Comparison of ENCODE assay signal across 28 cellular contexts in genomic region chrX:109534933-109535332, GRCh38. TPM values are rescaled to one million over a fixed set of nuclear protein-coding genes. Genes with fewer than 3 reads are reported as not detected.
"Had no signal": no experiment of that assay in that cellular context is flagged by ENCODE, and none has a peak within 500 bp of the region (broad histone marks: within the 10 kb centered on the region; RNA-seq: fewer than 3 reads in every experiment).

No MANE protein-coding gene starts in this region.

- DNase-seq: activated CD4-positive, alpha-beta T cell treated with anti-CD3 and anti-CD28 coated beads for 36 hours; activated CD4-positive, CD25-positive, alpha-beta regulatory T cell; activated CD8-positive, alpha-beta memory T cell treated with anti-CD3 and anti-CD28 coated beads, Interleukin-2, amount 10 ng/mL, durations not matched to agents 7 days and 5 days; activated CD8-positive, alpha-beta T cell treated with anti-CD3 and anti-CD28 coated beads, Interleukin-2, amount 10 ng/mL, durations not matched to agents 7 days and 5 days; activated effector memory CD4-positive, alpha-beta T cell treated with Interleukin-2 at 50 U/mL for 16 hours; activated naive CD4-positive, alpha-beta T cell treated with Interleukin-2 at 50 U/mL for 16 hours; activated T-cell treated with anti-CD3 and anti-CD28 coated beads, Interleukin-2, amount 50 U/mL, for 72 hours; body of pancreas; cerebellar nuclear complex; colonic mucosa; effector memory CD4-positive, alpha-beta T cell; gastrocnemius medialis; glutamatergic neuron; left ventricle myocardium inferior; mucosa of descending colon; occipital lobe; psoas muscle; stimulated activated CD4-positive, alpha-beta T cell treated with anti-CD3 and anti-CD28 coated beads, Interleukin-1b, Interleukin-23, amount 100 ng/mL, for 48 hours; stimulated activated CD4-positive, alpha-beta T cell treated with anti-CD3 and anti-CD28 coated beads, Interleukin-4, amount 100 ng/mL, for 4 hours; stimulated activated CD8-positive, alpha-beta memory T cell treated with anti-CD3 and anti-CD28 coated beads, Interleukin-4, amount 100 ng/mL, for 48 hours; stimulated activated naive CD4-positive, alpha-beta T cell; transverse colon had no signal

- H3K4me3 Mint-ChIP-seq: activated CD4-positive, alpha-beta T cell treated with anti-CD3 and anti-CD28 coated beads for 36 hours; activated CD8-positive, alpha-beta memory T cell treated with anti-CD3 and anti-CD28 coated beads, Interleukin-2, amount 10 ng/mL, durations not matched to agents 7 days and 5 days; activated CD8-positive, alpha-beta T cell treated with anti-CD3 and anti-CD28 coated beads, Interleukin-2, amount 10 ng/mL, durations not matched to agents 7 days and 5 days had no signal

- ATAC-seq: activated CD4-positive, alpha-beta T cell treated with anti-CD3 and anti-CD28 coated beads for 36 hours; activated CD8-positive, alpha-beta memory T cell treated with anti-CD3 and anti-CD28 coated beads, Interleukin-2, amount 10 ng/mL, durations not matched to agents 7 days and 5 days; activated CD8-positive, alpha-beta T cell treated with anti-CD3 and anti-CD28 coated beads, Interleukin-2, amount 10 ng/mL, durations not matched to agents 7 days and 5 days; activated T-cell treated with anti-CD3 and anti-CD28 coated beads, Interleukin-2, amount 50 U/mL, for 72 hours; body of pancreas; gastrocnemius medialis; mucosa of descending colon; psoas muscle had no signal

- H3K36me3 Mint-ChIP-seq: activated naive CD8-positive, alpha-beta T cell had no signal

- H3K27ac Mint-ChIP-seq: activated CD8-positive, alpha-beta memory T cell treated with anti-CD3 and anti-CD28 coated beads, Interleukin-2, amount 10 ng/mL, durations not matched to agents 7 days and 5 days; activated CD8-positive, alpha-beta T cell treated with anti-CD3 and anti-CD28 coated beads, Interleukin-2, amount 10 ng/mL, durations not matched to agents 7 days and 5 days; activated naive CD8-positive, alpha-beta T cell had no signal

RNA-seq across cellular contexts. Expression of gene GUCY2F, which starts 53.0 kb away (rescaled TPM):
- total RNA-seq: activated CD4-positive, alpha-beta T cell treated with anti-CD3 and anti-CD28 coated beads for 36 hours; activated CD8-positive, alpha-beta memory T cell treated with anti-CD3 and anti-CD28 coated beads, Interleukin-2, amount 10 ng/mL, durations not matched to agents 7 days and 5 days; activated CD8-positive, alpha-beta T cell treated with anti-CD3 and anti-CD28 coated beads, Interleukin-2, amount 10 ng/mL, durations not matched to agents 7 days and 5 days; body of pancreas; colonic mucosa; epithelial cell of proximal tubule; gastrocnemius medialis; left ventricle myocardium inferior; lung; mesenteric fat pad; mucosa of descending colon; psoas muscle; smooth muscle cell; T-helper 1 cell treated with Interleukin-12 subunit alpha and Interleukin-12 subunit beta and Interleukin-4 antibody, amounts not matched to agents 30 ng/mL and 1 ng/mL, for 36 hours; transverse colon had no signal
